In the genomic region with DNA sequence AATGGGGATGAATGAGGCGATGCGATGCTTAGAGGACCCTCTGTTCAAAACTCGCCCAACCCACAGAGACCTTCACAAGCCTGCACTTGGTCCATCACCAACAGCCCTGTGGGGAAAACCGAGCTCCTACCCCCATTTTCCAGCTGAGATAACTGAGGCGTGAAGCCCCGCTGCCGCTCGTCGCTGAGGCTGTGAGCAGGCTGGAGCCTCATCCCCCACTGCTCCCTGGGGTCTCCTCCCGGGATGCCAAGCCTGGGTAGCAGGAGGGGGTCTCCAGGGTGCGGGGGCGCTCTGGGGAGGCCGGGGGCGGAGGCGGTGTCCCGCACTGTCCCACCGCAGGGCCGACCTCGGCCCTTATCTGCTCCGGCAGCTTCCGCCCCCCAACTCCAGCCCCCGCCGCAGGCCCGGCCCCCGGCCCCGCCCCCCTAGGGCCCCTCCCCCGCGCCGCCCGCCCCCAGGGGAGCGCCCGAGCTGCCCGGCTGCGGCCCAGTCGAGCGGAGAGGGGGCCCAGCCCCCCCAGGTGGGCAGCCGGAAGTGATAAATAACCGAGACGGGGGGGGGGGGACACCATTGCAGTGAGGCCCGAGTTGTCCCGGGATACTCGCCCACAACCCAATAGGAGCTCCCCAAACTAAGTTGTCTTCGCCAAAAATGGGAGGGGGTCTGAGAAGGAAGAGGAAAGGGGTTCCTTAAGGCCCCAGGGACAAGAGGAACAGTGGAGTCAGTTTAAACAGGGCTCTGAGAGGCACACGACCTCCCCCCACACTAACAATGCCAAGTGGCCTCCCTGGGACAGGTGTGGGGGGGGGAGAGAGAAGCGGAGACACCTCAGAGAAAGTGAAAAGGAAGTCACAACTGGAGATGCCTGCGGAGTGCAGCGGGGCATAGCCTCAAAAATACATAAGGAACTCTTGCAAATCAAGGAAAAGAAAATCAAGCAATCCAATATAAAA, we compare ENCODE assay signal across 7 cellular contexts. TPM values are rescaled to one million over a fixed set of nuclear protein-coding genes. Genes with fewer than 3 reads are reported as not detected.
DNase-seq lines count a peak whose midpoint lies in the region; ATAC-seq, FAIRE-seq and TF ChIP-seq lines count a peak whose summit lies in the region.

No MANE protein-coding gene starts in this region.

- peak overlapping the region; percentile 86 for H2AFZ ChIP-seq in astrocyte (ENCODE audit: low read depth, low read length)

- no peaks in the 10 kb centered on the region for H4K20me1 ChIP-seq in astrocyte (ENCODE audit: insufficient read depth, low read length)

- H3K27me3 Mint-ChIP-seq in astrocyte (ENCODE audit: low read depth, unreplicated experiment) (no peaks in the 10 kb centered on the region), immature natural killer cell (ENCODE audit: low read depth in 3 of 3) (peaks cover 0 to 3% (median 0%) of the 10 kb centered on the region in 3 donors)

- H3K9me3 ChIP-seq in astrocyte (ENCODE audit: insufficient read depth, low read depth, low read length) (no peaks in the 10 kb centered on the region), stomach smooth muscle (ENCODE audit: control insufficient read depth in 2 of 2, low read length in 2 of 2) (no peaks in the 10 kb centered on the region)

- H3K27ac Mint-ChIP-seq in astrocyte (ENCODE audit: unreplicated experiment) (peak overlapping the region; percentile 84), immature natural killer cell (peak overlapping the region; percentile 67 to 87 (median 75))

- TF ChIP-seq CTCF in astrocyte (IDR thresholded peaks at IDR 0.05; ENCODE audit: insufficient read depth, low read depth, low read length): no peak

- H3K9me3 Mint-ChIP-seq in astrocyte (ENCODE audit: unreplicated experiment) (no peaks in the 10 kb centered on the region), immature natural killer cell (no peaks in the 10 kb centered on the region)

- DNase-seq in H7 (peak; percentile 96), NCI-H69 (lab: John Stamatoyannopoulos, UW) (peak; percentile 57), astrocyte (ENCODE audit: low read depth) (no peak), immature natural killer cell (peak; percentile 30 to 40 (median 31)), NCI-H1694 treated with DMSO at 0.1 percent for 48 hours (lab: John Stamatoyannopoulos, UW) (no peak)

- H3K36me3 ChIP-seq in H7 (replicated peaks; ENCODE audit: control insufficient read depth, insufficient read depth, low read length) (no peaks in the 10 kb centered on the region), astrocyte (ENCODE audit: insufficient read depth, low read length) (no peaks in the 10 kb centered on the region), stomach smooth muscle (ENCODE audit: control insufficient read depth in 2 of 2, insufficient read depth in 2 of 2, low read length in 2 of 2) (no peaks in the 10 kb centered on the region)

- H3K79me2 ChIP-seq in astrocyte (ENCODE audit: insufficient read depth, low read length): no peaks in the 10 kb centered on the region

- H3K4me2 ChIP-seq in astrocyte (ENCODE audit: low read length): peak overlapping the region; percentile 89

- H3K4me1 Mint-ChIP-seq in astrocyte (ENCODE audit: low read depth, unreplicated experiment): peaks cover 4% of the 10 kb centered on the region
- peaks cover 26 to 32% of the 10 kb centered on the region in 2 donors for H3K4me1 Mint-ChIP-seq in immature natural killer cell

- H3K27ac ChIP-seq in astrocyte (ENCODE audit: low read depth, low read length) (no peak overlapping the region), stomach smooth muscle (ENCODE audit: low read length) (peak overlapping the region; percentile 76)

- peak overlapping the region; percentile 54 for H3K4me3 Mint-ChIP-seq in astrocyte (ENCODE audit: unreplicated experiment)
- H3K4me3 Mint-ChIP-seq in immature natural killer cell: peak overlapping the region; percentile 75 to 81 (median 79)

- H3K9ac ChIP-seq in astrocyte (ENCODE audit: low read length): peak overlapping the region; percentile 71
- peak overlapping the region; percentile 64 to 84 for H3K9ac ChIP-seq in stomach smooth muscle (ENCODE audit: low read length in 2 of 2)

- no peaks in the 10 kb centered on the region for H3K27me3 ChIP-seq in H7 (ENCODE audit: control insufficient read depth, insufficient read depth, low read length)
- H3K27me3 ChIP-seq in astrocyte (ENCODE audit: insufficient read depth, low read length): no peaks in the 10 kb centered on the region
- H3K27me3 ChIP-seq in stomach smooth muscle (ENCODE audit: control insufficient read depth in 1 of 2, insufficient read depth in 2 of 2, low read length in 2 of 2): no peaks in the 10 kb centered on the region

- peak; percentile 22 for ATAC-seq in GM18508 (IDR thresholded peaks at IDR 0.05; ENCODE audit: insufficient read depth, unreplicated experiment)

- H3K4me1 ChIP-seq in astrocyte (ENCODE audit: insufficient read depth, low read length) (no peaks in the 10 kb centered on the region), stomach smooth muscle (ENCODE audit: control insufficient read depth, insufficient read depth, low read length) (peaks cover 14% of the 10 kb centered on the region)

- peak overlapping the region; percentile 54 for H3K4me3 ChIP-seq in H7 (ENCODE audit: insufficient read depth, low read depth, low read length)
- peak overlapping the region; percentile 55 for H3K4me3 ChIP-seq in astrocyte (ENCODE audit: insufficient read depth, low read depth, low read length)
- peak overlapping the region; percentile 50 to 75 for H3K4me3 ChIP-seq in stomach smooth muscle (ENCODE audit: low read length in 2 of 2)

- no peak for FAIRE-seq in astrocyte (lab: Jason Lieb, UNC)

- H3K36me3 Mint-ChIP-seq in astrocyte (ENCODE audit: low read depth, unreplicated experiment) (no peaks in the 10 kb centered on the region), immature natural killer cell (no peaks in the 10 kb centered on the region)

RNA-seq across cellular contexts. Expression of a gene that starts 8.3 kb away (rescaled TPM):
- total RNA-seq in H7 (2014; rRNA removed; shearing (Covaris generic)): 26.7 and 29.0 TPM in 2 replicates
- total RNA-seq in astrocyte: 76.6 and 92.7 TPM in 2 replicates
- polyA plus RNA-seq in immature natural killer cell: 10 to 100 TPM; 22.1 to 33.2 (median 27.7) TPM

RNA-seq across cellular contexts. Expression of a gene that starts 21.8 kb away (rescaled TPM):
- 0.42 and 0.81 TPM in 2 replicates for total RNA-seq in H7 (2014; rRNA removed; shearing (Covaris generic))
- not detected in 2 replicates for total RNA-seq in astrocyte
- polyA plus RNA-seq in immature natural killer cell: 1 to 10 TPM in 2 of 3 donors, under 1 TPM in 1; 0.95 to 3.6 (median 2.3) TPM

RNA-seq across cellular contexts. Expression of a gene that starts 26.1 kb away (rescaled TPM):
- 132 and 162 TPM in 2 replicates for total RNA-seq in H7 (2014; rRNA removed; shearing (Covaris generic))
- total RNA-seq in astrocyte: 124 and 130 TPM in 2 replicates
- polyA plus RNA-seq in immature natural killer cell: 100 to 1,000 TPM; 157 to 207 (median 184) TPM

RNA-seq across cellular contexts. Expression of a gene that starts 47.6 kb away (rescaled TPM):
- not detected in 2 replicates for total RNA-seq in H7 (2014; rRNA removed; shearing (Covaris generic))
- not detected in 2 replicates for total RNA-seq in astrocyte
- polyA plus RNA-seq in immature natural killer cell: not detected

RNA-seq across cellular contexts. Expression of a gene that starts 48.8 kb away (rescaled TPM):
- 0.33 and 0.42 TPM in 2 replicates for total RNA-seq in H7 (2014; rRNA removed; shearing (Covaris generic))
- 0.86 and 0.96 TPM in 2 replicates for total RNA-seq in astrocyte
- not detected for polyA plus RNA-seq in immature natural killer cell

Comparison
In these comparisons a context has a peak if more than half of its experiments do, and no peak if none do; other contexts are left out.
1. DNase-seq: peak in H7 (single experiment), NCI-H69 (single experiment) and immature natural killer cell (3 of 3); none in astrocyte (single experiment) and NCI-H1694 treated with DMSO at 0.1 percent for 48 hours (single experiment).
2. Peak in every context shown above with its lines, with median percentiles within 50 percentile points of each other: H3K4me3 ChIP-seq.